8 cellular contexts compared by ENCODE assay signal in genomic region chr6:36131517-36132220, GRCh38. TPM values are rescaled to one million over a fixed set of nuclear protein-coding genes. Genes with fewer than 3 reads are reported as not detected.
DNase-seq lines count a peak whose midpoint lies in the region; TF ChIP-seq lines count a peak whose summit lies in the region.

No MANE protein-coding gene starts in this region.

- peak overlapping the region; percentile 74 for H3K4me2 ChIP-seq in Karpas-422 (ENCODE audit: low read depth, low read length, poor library complexity, severe bottlenecking)

- no peaks in the 10 kb centered on the region for H3K9me3 ChIP-seq in Karpas-422 (ENCODE audit: low read length)
- no peaks in the 10 kb centered on the region for H3K9me3 ChIP-seq in mononuclear cell (ENCODE audit: low read depth, low read length)
- H3K9me3 ChIP-seq in subcutaneous abdominal adipose tissue (ENCODE audit: control insufficient read depth in 5 of 5, low read length in 5 of 5) = no peaks in the 10 kb centered on the region

- peak overlapping the region; percentile 64 for H3K9ac ChIP-seq in Karpas-422 (ENCODE audit: low read length)
- H3K9ac ChIP-seq in subcutaneous abdominal adipose tissue (ENCODE audit: low read length in 5 of 5) = peak overlapping the region in 2 of 5 donors; percentile 16 to 38

- peaks cover 8% of the 10 kb centered on the region for H3K27me3 ChIP-seq in H7 (ENCODE audit: control insufficient read depth, insufficient read depth, low read length)
- no peaks in the 10 kb centered on the region for H3K27me3 ChIP-seq in Karpas-422 (ENCODE audit: low read length)
- H3K27me3 ChIP-seq in mononuclear cell (ENCODE audit: insufficient read depth, low read length) = no peaks in the 10 kb centered on the region
- peaks cover 0 to 12% (median 7%) of the 10 kb centered on the region in 5 donors for H3K27me3 ChIP-seq in subcutaneous abdominal adipose tissue (ENCODE audit: control insufficient read depth in 5 of 5, insufficient read depth in 4 of 5, low read length in 5 of 5)

- no peak for TF ChIP-seq CTCF in GM13976 (IDR thresholded peaks at IDR 0.05; ENCODE audit: borderline replicate concordance, control extremely low read depth, extremely low read depth, insufficient read depth, missing control alignments)

- H3K4me1 ChIP-seq in Karpas-422 (ENCODE audit: low read length) (peaks cover 41% of the 10 kb centered on the region), mononuclear cell (ENCODE audit: insufficient read depth, low read length) (peaks cover 61% of the 10 kb centered on the region), subcutaneous abdominal adipose tissue (ENCODE audit: control insufficient read depth in 5 of 5, insufficient read depth in 5 of 5, low read length in 5 of 5) (peaks cover 3 to 40% (median 28%) of the 10 kb centered on the region in 5 donors)

- H3K27ac ChIP-seq in Karpas-422 (ENCODE audit: low read length) = no peak overlapping the region
- no peak overlapping the region for H3K27ac ChIP-seq in subcutaneous abdominal adipose tissue (ENCODE audit: low read depth, low read length)

- H4K20me1 ChIP-seq in Karpas-422 (ENCODE audit: insufficient read depth, low read depth, low read length) = no peaks in the 10 kb centered on the region

- H3K36me3 ChIP-seq in H7 (replicated peaks; ENCODE audit: control insufficient read depth, insufficient read depth, low read length) (peaks cover 3% of the 10 kb centered on the region), Karpas-422 (ENCODE audit: insufficient read depth, low read length) (no peaks in the 10 kb centered on the region), subcutaneous abdominal adipose tissue (ENCODE audit: control insufficient read depth in 5 of 5, insufficient read depth in 5 of 5, low read length in 5 of 5) (no peaks in the 10 kb centered on the region)

- H3K79me2 ChIP-seq in Karpas-422 (ENCODE audit: low read length) = no peaks in the 10 kb centered on the region

- DNase-seq in GM13976 (ENCODE audit: low spot score) (peak; percentile 86), H7 (peak; percentile 40), Karpas-422 (peak; percentile 64), T-helper 22 cell (ENCODE audit: low read depth) (peak; percentile 18), dermis blood vessel endothelial cell (peak; percentile 92), cerebellum (ENCODE audit: low spot score) (no peak)

- no peaks in the 10 kb centered on the region for H3K9me2 ChIP-seq in Karpas-422 (replicated peaks; ENCODE audit: insufficient read depth, low read length)

- peak overlapping the region; percentile 96; the same call in 1 of the 2 replicates for H2AFZ ChIP-seq in Karpas-422 (ENCODE audit: low read length)

- peak overlapping the region; percentile 50; the same call in 1 of the 2 replicates for H3K4me3 ChIP-seq in H7 (ENCODE audit: insufficient read depth, low read depth, low read length)
- H3K4me3 ChIP-seq in Karpas-422 (ENCODE audit: low read length) = peak overlapping the region; percentile 61; the same call in 1 of the 2 replicates
- H3K4me3 ChIP-seq in mononuclear cell (ENCODE audit: low read length) = peak overlapping the region; percentile 42
- peak overlapping the region; percentile 31 to 61 (median 53) for H3K4me3 ChIP-seq in subcutaneous abdominal adipose tissue (ENCODE audit: low read depth in 1 of 5, low read length in 5 of 5)

- in situ Hi-C loops in GM13976 (cut with MboI; ENCODE audit: low sequenced_read_pairs, unreplicated experiment) = no loop called here

RNA-seq across cellular contexts. Expression of gene MAPK13, which starts 1.4 kb away (rescaled TPM):
- 3.2 TPM in 2 replicates for total RNA-seq in H7 (2014; rRNA removed; shearing (Covaris generic))
- total RNA-seq in Karpas-422 (2014; rRNA removed; shearing (Covaris generic); ENCODE audit: low replicate concordance) = 1.6 and 2.1 TPM in 2 replicates
- total RNA-seq in dermis blood vessel endothelial cell (5.6 and 8.9 TPM in 2 replicates), mononuclear cell (16.9 TPM), cerebellum (3.5 TPM)
